In genomic region chr6:36662827-36663256, GRCh38 we compare ENCODE assay signal across 16 cellular contexts. TPM values are rescaled to one million over a fixed set of nuclear protein-coding genes. Genes with fewer than 3 reads are reported as not detected.
DNase-seq lines count a peak whose midpoint lies in the region; ATAC-seq and TF ChIP-seq lines count a peak whose summit lies in the region.
"Had no signal": no experiment of that assay in that cellular context is flagged by ENCODE, and none has a peak within 500 bp of the region (broad histone marks: within the 10 kb centered on the region; RNA-seq: fewer than 3 reads in every experiment).

No MANE protein-coding gene starts in this region.

- peaks cover 41% of the 10 kb centered on the region for H3K4me1 Mint-ChIP-seq in WTC11

- no peaks in the 10 kb centered on the region for H3K36me3 Mint-ChIP-seq in WTC11

- no peaks in the 10 kb centered on the region for H3K9me3 Mint-ChIP-seq in WTC11
- H3K9me3 Mint-ChIP-seq: nephron had no signal

- no peaks in the 10 kb centered on the region for H4K20me1 ChIP-seq in BLaER1 treated with 17β-estradiol and CSF1 and Interleukin-3, amounts not matched to agents 10 nM and 100 nM

- peak overlapping the region in 9 of 11 experiments; percentile 4 to 91 (median 55); a peak in 14 of 22 replicates for H3K27ac ChIP-seq in BLaER1 treated with 17β-estradiol and CSF1 and Interleukin-3, amounts not matched to agents 10 nM and 100 nM
- H3K27ac ChIP-seq in HEK293 (ENCODE audit: extremely low read depth, low read depth, low read length) (no peak overlapping the region), ascending aorta (no peak overlapping the region)
- H3K27ac ChIP-seq: breast epithelium, KMS-11, left lung had no signal

- H3K4me3 ChIP-seq in BLaER1 treated with 17β-estradiol and CSF1 and Interleukin-3, amounts not matched to agents 10 nM and 100 nM = no peak overlapping the region
- H3K4me3 ChIP-seq in HEK293 (ENCODE audit: low read depth, low read length) (no peak overlapping the region), ascending aorta (no peak overlapping the region)
- H3K4me3 ChIP-seq: breast epithelium, left lung had no signal

- H3K27me3 ChIP-seq in BLaER1 treated with 17β-estradiol and CSF1 and Interleukin-3, amounts not matched to agents 10 nM and 100 nM = no peaks in the 10 kb centered on the region
- no peaks in the 10 kb centered on the region for H3K27me3 ChIP-seq in ascending aorta
- H3K27me3 ChIP-seq: breast epithelium had no signal

- TF ChIP-seq CTCF in HEK293 (tag by site-specific recombination; IDR thresholded peaks at IDR 0.05) (no peak), WTC11 (IDR thresholded peaks at IDR 0.05) (no peak), ascending aorta (IDR thresholded peaks at IDR 0.05) (no peak)

- peak overlapping the region in 7 of 11 experiments; percentile 1 to 40 (median 9); a peak in 9 of 22 replicates for H3K9ac ChIP-seq in BLaER1 treated with 17β-estradiol and CSF1 and Interleukin-3, amounts not matched to agents 10 nM and 100 nM
- H3K9ac ChIP-seq: KMS-11 had no signal

- H3K4me1 ChIP-seq in BLaER1 treated with 17β-estradiol and CSF1 and Interleukin-3, amounts not matched to agents 10 nM and 100 nM = peaks cover 68 to 100% (median 98%) of the 10 kb centered on the region in 10 experiments
- H3K4me1 ChIP-seq in HEK293 (ENCODE audit: control insufficient read depth, insufficient read depth, low read length) (peaks cover 15% of the 10 kb centered on the region), ascending aorta (peaks cover 7 to 12% of the 10 kb centered on the region in 2 donors)

- CTCF ChIA-PET in HEK293 (lab: Yijun Ruan, JAX) (interaction anchor here (0.8 to 1.6 kb wide), 4 partner anchors 12 to 548 kb away, joined by 4 to 7 read pairs (median 4); no protein-coding TSS in a partner anchor), WTC11 (lab: Charles Lee) (interaction anchor here (0.6 to 2.1 kb wide), 4 partner anchors 16 to 81 kb away, joined by 3 to 7 read pairs (median 3); partner anchors contain the start of gene CDKN1A)

- intact Hi-C loops in ascending aorta (cut with DNase I) = no loop called here

- peak overlapping the region; percentile 63 to 96 (median 91) for H3K4me2 ChIP-seq in BLaER1 treated with 17β-estradiol and CSF1 and Interleukin-3, amounts not matched to agents 10 nM and 100 nM
- H3K4me2 ChIP-seq: KMS-11 had no signal

- H3K4me3 Mint-ChIP-seq in WTC11 = no peak overlapping the region
- H3K4me3 Mint-ChIP-seq: nephron had no signal

- no peak for DNase-seq in WTC11 (ENCODE audit: low spot score)
- DNase-seq in left lobe of liver (ENCODE audit: low spot score) = no peak
- no peak for DNase-seq in SHP77 (lab: John Stamatoyannopoulos, UW)
- no peak for DNase-seq in ascending aorta (ENCODE audit: low spot score in 2 of 2)
- DNase-seq in Ammon's horn (ENCODE audit: low spot score) = no peak
- DNase-seq: activated CD4-positive, alpha-beta T cell treated with anti-CD3 and anti-CD28 coated beads, Interleukin-2, amount 50 U/mL, for 48 hours; activated effector memory CD4-positive, alpha-beta T cell treated with Interleukin-2 at 50 U/mL for 16 hours; left lung; NCI-H2081 treated with DMSO at 0.1 percent for 48 hours; T-helper 1 cell had no signal

- 0 out of 2 replicates have a peak, but pooled peaks cover 3% of the 10 kb centered on the region for H3K27me3 Mint-ChIP-seq in WTC11 (ENCODE audit: low read depth)

- no peaks in the 10 kb centered on the region for H3K36me3 ChIP-seq in BLaER1 treated with 17β-estradiol and CSF1 and Interleukin-3, amounts not matched to agents 10 nM and 100 nM
- H3K36me3 ChIP-seq in HEK293 (ENCODE audit: control insufficient read depth in 2 of 2, insufficient read depth in 1 of 2, low read length in 2 of 2) = no peaks in the 10 kb centered on the region
- H3K36me3 ChIP-seq in ascending aorta = no peaks in the 10 kb centered on the region
- H3K36me3 ChIP-seq: breast epithelium, left lung had no signal

- no peaks in the 10 kb centered on the region for H3K9me3 ChIP-seq in BLaER1 treated with 17β-estradiol and CSF1 and Interleukin-3, amounts not matched to agents 10 nM and 100 nM (replicated peaks in 1 of 11)
- H3K9me3 ChIP-seq in HEK293 (ENCODE audit: control insufficient read depth, insufficient read depth, low read depth, low read length) (no peaks in the 10 kb centered on the region), ascending aorta (no peaks in the 10 kb centered on the region)
- H3K9me3 ChIP-seq: breast epithelium, left lung had no signal

- POLR2A ChIA-PET in HEK293 (lab: Yijun Ruan, JAX) = interaction anchor here (0.6 to 8.8 kb wide), 3 partner anchors 15 to 61 kb away, joined by 3 to 143 read pairs (median 4); partner anchors contain the start of genes CDKN1A and RAB44
- POLR2A ChIA-PET in WTC11 (lab: Charles Lee) = interaction anchor here (1.7 kb wide), 1 partner anchor 16 kb away, joined by 4 read pairs; the partner anchor contains the start of gene CDKN1A

- ATAC-seq in WTC11 (no peak), left lobe of liver (peak; percentile 70), GM21423 (IDR thresholded peaks at IDR 0.05; ENCODE audit: unreplicated experiment) (no peak)
- ATAC-seq: left lung had no signal

- peak overlapping the region; percentile 0; the same call in 1 of the 2 replicates for H3K27ac Mint-ChIP-seq in WTC11
- H3K27ac Mint-ChIP-seq: nephron had no signal

TF ChIP-seq in HEK293, 187 proteins besides CTCF, POLR2A, EP300 and RAD21:
- peak; percentile 85 for TF ChIP-seq KLF1 (tag by site-specific recombination; IDR thresholded peaks at IDR 0.05)
- TF ChIP-seq SCRT2 (tag by site-specific recombination; IDR thresholded peaks at IDR 0.05) = peak; percentile 68
- TF ChIP-seq ZNF514 (tag by site-specific recombination; IDR thresholded peaks at IDR 0.05) = no peak
TF ChIP-seq in HEK293: peak in this region for 2.

TF ChIP-seq in WTC11, 78 proteins besides CTCF, POLR2A, EP300 and RAD21:
- no peak for TF ChIP-seq RORB (CRISPR knock-in tag; IDR thresholded peaks at IDR 0.05)
- TF ChIP-seq SMAD3 (CRISPR knock-in tag; IDR thresholded peaks at IDR 0.05; ENCODE audit: borderline replicate concordance) = no peak
- no peak for TF ChIP-seq SOX15 (CRISPR knock-in tag; IDR thresholded peaks at IDR 0.05)
- TF ChIP-seq, protein P1, sequence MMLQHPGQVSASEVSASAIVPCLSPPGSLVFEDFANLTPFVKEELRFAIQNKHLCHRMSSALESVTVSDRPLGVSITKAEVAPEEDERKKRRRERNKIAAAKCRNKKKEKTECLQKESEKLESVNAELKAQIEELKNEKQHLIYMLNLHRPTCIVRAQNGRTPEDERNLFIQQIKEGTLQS (CRISPR knock-in tag; conservative IDR thresholded peaks at IDR 0.05) = no peak
- TF ChIP-seq GABPB1 (CRISPR knock-in tag; IDR thresholded peaks at IDR 0.05) = peak; percentile 50; the same call in 1 of the 2 replicates
- no peak for TF ChIP-seq JUN (CRISPR knock-in tag; IDR thresholded peaks at IDR 0.05)

RNA-seq across cellular contexts. Expression of gene CDKN1A, which starts 15.7 kb away (rescaled TPM):
- total RNA-seq in WTC11 (2021) (35.9 to 75.1 TPM (median 38.1 TPM) in 3 replicates), left lobe of liver (32.6 TPM), ascending aorta (353 TPM)

RNA-seq across cellular contexts. Expression of gene RAB44, which starts 34.8 kb away (rescaled TPM):
- total RNA-seq in WTC11 (2021) (0.07 to 0.11 TPM in 2 of 3 replicates, not detected in the other), left lobe of liver (0.08 TPM), ascending aorta (0.21 TPM)

Comparison
In these comparisons a context has a peak if more than half of its experiments do, and no peak if none do; other contexts are left out.
1. H3K27ac ChIP-seq: peak in BLaER1 treated with 17β-estradiol and CSF1 and Interleukin-3, amounts not matched to agents 10 nM and 100 nM (9 of 11); none in HEK293 (single experiment) and ascending aorta (0 of 2).